16 cellular contexts compared by ENCODE assay signal in genomic region chr13:24503376-24503690, GRCh38. TPM values are rescaled to one million over a fixed set of nuclear protein-coding genes. Genes with fewer than 3 reads are reported as not detected.
DNase-seq lines count a peak whose midpoint lies in the region; ATAC-seq and TF ChIP-seq lines count a peak whose summit lies in the region.
"Had no signal": no experiment of that assay in that cellular context is flagged by ENCODE, and none has a peak within 500 bp of the region (broad histone marks: within the 10 kb centered on the region; RNA-seq: fewer than 3 reads in every experiment).

No MANE protein-coding gene starts in this region.

- no peaks in the 10 kb centered on the region for H3K27me3 Mint-ChIP-seq in CD8-positive, alpha-beta T cell (ENCODE audit: low read depth)
- H3K27me3 Mint-ChIP-seq in mesothelial cell of epicardium (ENCODE audit: low read depth), result no peaks in the 10 kb centered on the region
- H3K27me3 Mint-ChIP-seq: stimulated activated memory B cell treated with anti-CD40 and anti-IgM and Interleukin-4, amounts not matched to agents 10 μg/mL and 1 μg/mL and 100 μg/mL, for 72 hours had no signal

- POLR2A ChIA-PET in CD8-positive, alpha-beta T cell (lab: Charles Lee), result no interaction called here

- intact Hi-C loops in CD8-positive, alpha-beta T cell (cut with DNase I, micrococcal nuclease), result no loop called here

- no peak overlapping the region for H3K4me3 Mint-ChIP-seq in CD8-positive, alpha-beta T cell
- no peak overlapping the region for H3K4me3 Mint-ChIP-seq in mesothelial cell of epicardium
- H3K4me3 Mint-ChIP-seq: stimulated activated memory B cell treated with anti-CD40 and anti-IgM and Interleukin-4, amounts not matched to agents 10 μg/mL and 1 μg/mL and 100 μg/mL, for 72 hours had no signal

- no peak overlapping the region for H3K4me3 ChIP-seq in CD8-positive, alpha-beta T cell (ENCODE audit: low read depth, low read length)
- no peak overlapping the region for H3K4me3 ChIP-seq in Peyer's patch
- H3K4me3 ChIP-seq: gastroesophageal sphincter, GM12878 had no signal

- no peaks in the 10 kb centered on the region for H3K9me3 Mint-ChIP-seq in CD8-positive, alpha-beta T cell
- no peaks in the 10 kb centered on the region for H3K9me3 Mint-ChIP-seq in mesothelial cell of epicardium
- H3K9me3 Mint-ChIP-seq: stimulated activated memory B cell treated with anti-CD40 and anti-IgM and Interleukin-4, amounts not matched to agents 10 μg/mL and 1 μg/mL and 100 μg/mL, for 72 hours had no signal

- no peaks in the 10 kb centered on the region for H3K4me1 ChIP-seq in CD8-positive, alpha-beta T cell (ENCODE audit: insufficient read depth, low read length)
- H3K4me1 ChIP-seq in Peyer's patch, result peaks cover 0 to 30% (median 0%) of the 10 kb centered on the region in 4 donors
- H3K4me1 ChIP-seq: parathyroid adenoma had no signal

- DNase-seq in CD8-positive, alpha-beta T cell, result no peak
- DNase-seq in Peyer's patch (peak in 2 of 3 donors; percentile 60 to 62), epithelial cell of prostate (ENCODE audit: low read depth, low spot score) (no peak), mesothelial cell of epicardium (ENCODE audit: low spot score in 2 of 2, unreplicated experiment in 2 of 2) (no peak), glomerular visceral epithelial cell (ENCODE audit: extremely low spot score) (no peak), HPDE6-E6E7 (ENCODE audit: extremely low spot score) (no peak), NCI-H748 treated with DMSO at 0.1 percent for 48 hours (lab: John Stamatoyannopoulos, UW) (no peak), SKM-1 treated with dmso at 0.1 percent for 144 hours (lab: John Stamatoyannopoulos, UW; ENCODE audit: unreplicated experiment) (no peak)
- DNase-seq: DMS79 treated with DMSO at 0.1 percent for 48 hours; NCI-H1092 treated with DMSO at 0.1 percent for 48 hours; RPMI8226; stimulated activated CD4-positive, alpha-beta T cell treated with anti-CD3 and anti-CD28 coated beads, Interleukin-1b, Interleukin-23, amount 100 ng/mL, for 48 hours had no signal

- no peak for TF ChIP-seq CTCF in CD8-positive, alpha-beta T cell (IDR thresholded peaks at IDR 0.05)
- TF ChIP-seq CTCF in Peyer's patch (IDR thresholded peaks at IDR 0.05) (no peak), mesothelial cell of epicardium (IDR thresholded peaks at IDR 0.05; ENCODE audit: unreplicated experiment) (no peak)

- peak overlapping the region; percentile 20 for H3K27ac Mint-ChIP-seq in CD8-positive, alpha-beta T cell
- peak overlapping the region; percentile 4 for H3K27ac Mint-ChIP-seq in mesothelial cell of epicardium
- H3K27ac Mint-ChIP-seq: stimulated activated memory B cell treated with anti-CD40 and anti-IgM and Interleukin-4, amounts not matched to agents 10 μg/mL and 1 μg/mL and 100 μg/mL, for 72 hours had no signal

- peak in 1 of 2 donors; percentile 29 for TF ChIP-seq POLR2A in Peyer's patch (IDR thresholded peaks at IDR 0.05)

- peaks cover 54% of the 10 kb centered on the region for H3K36me3 Mint-ChIP-seq in CD8-positive, alpha-beta T cell
- peaks cover 12% of the 10 kb centered on the region for H3K36me3 Mint-ChIP-seq in mesothelial cell of epicardium

- no peaks in the 10 kb centered on the region for H3K9me3 ChIP-seq in CD8-positive, alpha-beta T cell (ENCODE audit: low read length)
- H3K9me3 ChIP-seq in Peyer's patch, result no peaks in the 10 kb centered on the region
- H3K9me3 ChIP-seq: gastroesophageal sphincter had no signal

- peaks cover 26% of the 10 kb centered on the region for H3K4me1 Mint-ChIP-seq in CD8-positive, alpha-beta T cell (ENCODE audit: low read depth)
- peaks cover 25% of the 10 kb centered on the region for H3K4me1 Mint-ChIP-seq in mesothelial cell of epicardium

- no peak for ATAC-seq in CD8-positive, alpha-beta T cell
- ATAC-seq: GM12878; stimulated activated memory B cell treated with anti-CD40 and anti-IgM and Interleukin-4, amounts not matched to agents 10 μg/mL and 1 μg/mL and 100 μg/mL, for 72 hours had no signal

- H3K36me3 ChIP-seq in CD8-positive, alpha-beta T cell (ENCODE audit: insufficient read depth, low read length), result peaks cover 4% of the 10 kb centered on the region
- H3K36me3 ChIP-seq in Peyer's patch, result peaks cover 0 to 50% (median 0%) of the 10 kb centered on the region in 3 donors

- CTCF ChIA-PET in CD8-positive, alpha-beta T cell (lab: Charles Lee), result no interaction called here

- no peak overlapping the region for H3K27ac ChIP-seq in CD8-positive, alpha-beta T cell (ENCODE audit: low read depth, low read length)
- H3K27ac ChIP-seq in Peyer's patch (peak overlapping the region in 3 of 4 donors; percentile 26 to 84 (median 84)), epithelial cell of prostate (peak overlapping the region; percentile 79)
- H3K27ac ChIP-seq: parathyroid adenoma had no signal

- no peaks in the 10 kb centered on the region for H3K27me3 ChIP-seq in CD8-positive, alpha-beta T cell (ENCODE audit: insufficient read depth, low read length)
- H3K27me3 ChIP-seq in Peyer's patch, result no peaks in the 10 kb centered on the region
- H3K27me3 ChIP-seq: gastroesophageal sphincter had no signal

RNA-seq across cellular contexts. Expression of gene PARP4, which starts 9.2 kb away (rescaled TPM):
- 10 to 100 TPM; 20.1 to 21.8 TPM for total RNA-seq in CD8-positive, alpha-beta T cell
- total RNA-seq in Peyer's patch, result 100 to 1,000 TPM; 136 to 161 (median 138) TPM
- total RNA-seq in mesothelial cell of epicardium, result 42.8 to 44.2 TPM (median 43.1 TPM) in 3 replicates

Comparison
In these comparisons a context has a peak if more than half of its experiments do, and no peak if none do; other contexts are left out.
1. DNase-seq: peak in Peyer's patch (2 of 3); none in CD8-positive, alpha-beta T cell (0 of 7), epithelial cell of prostate (single experiment), mesothelial cell of epicardium (0 of 2), glomerular visceral epithelial cell (single experiment), HPDE6-E6E7 (single experiment), NCI-H748 treated with DMSO at 0.1 percent for 48 hours (single experiment) and SKM-1 treated with dmso at 0.1 percent for 144 hours (single experiment).